Comparison of ENCODE assay signal across 8 cellular contexts in the genomic region with DNA sequence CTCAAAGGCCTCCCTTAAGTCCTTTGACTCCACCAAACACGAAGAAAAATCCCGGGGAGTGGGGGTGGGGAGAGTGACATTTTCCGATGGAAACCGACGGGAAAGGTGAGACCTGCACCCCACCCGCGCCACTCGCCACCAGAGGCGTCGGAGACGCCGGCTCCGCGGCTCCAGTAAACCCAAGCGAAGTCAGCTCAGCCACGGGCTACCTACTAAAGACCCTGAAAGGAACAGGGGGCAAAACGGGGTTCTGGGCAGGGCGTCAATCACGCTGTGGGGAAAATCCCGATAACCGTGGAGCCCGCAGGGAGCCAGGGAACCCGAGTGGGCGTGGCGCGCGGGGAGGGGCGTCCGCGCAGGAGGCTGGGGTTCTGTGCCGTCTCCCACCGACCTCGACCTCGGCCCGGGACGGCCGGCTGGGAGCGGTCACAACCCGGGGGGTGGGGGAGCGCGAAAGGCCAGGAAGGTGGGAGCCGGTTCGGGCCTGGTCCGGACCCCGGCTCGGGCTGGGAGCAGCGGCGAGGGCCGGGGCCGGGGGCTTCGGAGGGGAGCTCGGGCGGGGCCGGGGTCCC.
DNase-seq lines count a peak whose midpoint lies in the region; ATAC-seq lines count a peak whose summit lies in the region.

No MANE protein-coding gene starts in this region.

- peaks cover 8 to 15% of the 10 kb centered on the region in 2 donors for H3K36me3 ChIP-seq in muscle layer of duodenum (ENCODE audit: control insufficient read depth in 1 of 2, insufficient read depth in 2 of 2, low read length in 2 of 2)

- no peaks in the 10 kb centered on the region for H3K9me3 ChIP-seq in muscle layer of duodenum (ENCODE audit: control insufficient read depth in 1 of 2, low read length in 2 of 2)

- H3K27ac ChIP-seq in muscle layer of duodenum (ENCODE audit: low read length) = peak overlapping the region; percentile 83

- H3K4me1 ChIP-seq in muscle layer of duodenum (ENCODE audit: control insufficient read depth in 1 of 2, insufficient read depth in 2 of 2, low read length in 2 of 2) = peaks cover 0 to 18% of the 10 kb centered on the region in 2 donors

- ATAC-seq in GM19397 (IDR thresholded peaks at IDR 0.05; ENCODE audit: unreplicated experiment) = peak; percentile 33
- ATAC-seq in HG03521 (IDR thresholded peaks at IDR 0.05; ENCODE audit: unreplicated experiment) = peak; percentile 27
- ATAC-seq in stimulated activated naive CD8-positive, alpha-beta T cell treated with anti-CD3 and anti-CD28 coated beads, Interleukin-15, Interleukin-2, amounts not matched to agents 100 U/mL and 50 U/mL, for 24 hours = peak; percentile 21

- no peaks in the 10 kb centered on the region for H3K27me3 ChIP-seq in muscle layer of duodenum (ENCODE audit: low read depth, low read length)

- DNase-seq in AG20443 (ENCODE audit: low spot score) (peak; percentile 73), NCI-H2029 treated with DMSO at 0.1 percent for 48 hours (lab: John Stamatoyannopoulos, UW) (no peak)
- peak; percentile 19 to 26 for DNase-seq in activated CD4-positive, alpha-beta T cell treated with anti-CD3 and anti-CD28 coated beads, Interleukin-2, amount 50 U/mL, for 24 hours (ENCODE audit: low read depth in 1 of 2, low spot score in 1 of 2)
- DNase-seq in effector CD8-positive, alpha-beta T cell (lab: John Stamatoyannopoulos, UW) = peak; percentile 60
- DNase-seq in stimulated activated naive CD8-positive, alpha-beta T cell treated with anti-CD3 and anti-CD28 coated beads, Interleukin-15, Interleukin-2, amounts not matched to agents 100 U/mL and 50 U/mL, for 24 hours = peak; percentile 61

- peak overlapping the region; percentile 71 to 84 for H3K4me3 ChIP-seq in muscle layer of duodenum (ENCODE audit: low read depth in 1 of 2, low read length in 2 of 2)
